ENCODE assay signal across 16 cellular contexts in genomic region chr21:36858320-36858957, GRCh38.
DNase-seq lines count a peak whose midpoint lies in the region; ATAC-seq lines count a peak whose summit lies in the region.
"Had no signal": no experiment of that assay in that cellular context is flagged by ENCODE, and none has a peak within 500 bp of the region (broad histone marks: within the 10 kb centered on the region; RNA-seq: fewer than 3 reads in every experiment).

No MANE protein-coding gene starts in this region.

- no peak overlapping the region for H2BK15ac ChIP-seq in mesenchymal stem cell (ENCODE audit: low read depth, poor library complexity, severe bottlenecking)

- H3K79me1 ChIP-seq in mesenchymal stem cell (replicated peaks; ENCODE audit: low read length, poor library complexity, severe bottlenecking), result peaks cover 8% of the 10 kb centered on the region

- no peak overlapping the region for H3K4me3 ChIP-seq in mesenchymal stem cell (ENCODE audit: insufficient read depth in 1 of 2, low read depth in 1 of 2, low read length in 2 of 2)
- H3K4me3 ChIP-seq: HAP-1 had no signal

- H2AFZ ChIP-seq in mesenchymal stem cell (ENCODE audit: low read depth, low read length), result no peak overlapping the region

- peak overlapping the region; percentile 43 for H3K27ac Mint-ChIP-seq in activated T-helper 17 cell treated with anti-CD3 and anti-CD28 coated beads, Interleukin-2, amount 50 U/mL, for 72 hours

- H3K9me3 Mint-ChIP-seq in activated T-helper 17 cell treated with anti-CD3 and anti-CD28 coated beads, Interleukin-2, amount 50 U/mL, for 72 hours, result no peaks in the 10 kb centered on the region
- H3K9me3 Mint-ChIP-seq: CD4-positive, alpha-beta memory T cell had no signal

- no peak overlapping the region for H4K8ac ChIP-seq in mesenchymal stem cell (ENCODE audit: low read length)

- H2BK5ac ChIP-seq in mesenchymal stem cell (ENCODE audit: low read depth, low read length, poor library complexity, severe bottlenecking), result no peak overlapping the region

- DNase-seq in ELR (ENCODE audit: low read depth) (peak; percentile 90), LHCN-M2 (ENCODE audit: low read depth) (peak; percentile 52), mesenchymal stem cell (peak; percentile 38), NCI-H1417 (lab: John Stamatoyannopoulos, UW) (no peak)
- DNase-seq: CD4-positive, alpha-beta memory T cell; KG1; NCI-H1048; NCI-H2227 treated with DMSO at 0.1 percent for 48 hours; NCI-H524; SHP77 treated with DMSO at 0.1 percent for 48 hours; T-helper 2 cell had no signal

- H2BK12ac ChIP-seq in mesenchymal stem cell (ENCODE audit: low read length in 2 of 2), result no peak overlapping the region

- H2BK120ac ChIP-seq in mesenchymal stem cell (ENCODE audit: low read depth, low read length), result no peak overlapping the region

- no peaks in the 10 kb centered on the region for H3K27me3 Mint-ChIP-seq in activated T-helper 17 cell treated with anti-CD3 and anti-CD28 coated beads, Interleukin-2, amount 50 U/mL, for 72 hours
- H3K27me3 Mint-ChIP-seq: CD4-positive, alpha-beta memory T cell had no signal

- H3K23ac ChIP-seq in mesenchymal stem cell (ENCODE audit: low read length in 2 of 2), result no peak overlapping the region

- H3K9me3 ChIP-seq in mesenchymal stem cell (ENCODE audit: control insufficient read depth, low read length), result no peaks in the 10 kb centered on the region
- H3K9me3 ChIP-seq: HAP-1 had no signal

- H3K14ac ChIP-seq in mesenchymal stem cell (ENCODE audit: low read length in 2 of 2), result peak overlapping the region in 1 of 2 experiments; percentile 45

- H3K4me1 Mint-ChIP-seq in activated T-helper 17 cell treated with anti-CD3 and anti-CD28 coated beads, Interleukin-2, amount 50 U/mL, for 72 hours, result peaks cover 17% of the 10 kb centered on the region

- H3K18ac ChIP-seq in mesenchymal stem cell (ENCODE audit: low read depth in 1 of 2, low read length in 2 of 2), result peak overlapping the region in 1 of 2 experiments; percentile 0

- H3K4ac ChIP-seq in mesenchymal stem cell (ENCODE audit: low read depth in 1 of 2, low read length in 2 of 2), result no peak overlapping the region

- H3K4me3 Mint-ChIP-seq in activated T-helper 17 cell treated with anti-CD3 and anti-CD28 coated beads, Interleukin-2, amount 50 U/mL, for 72 hours, result no peak overlapping the region
- H3K4me3 Mint-ChIP-seq: CD4-positive, alpha-beta memory T cell had no signal

- 69% methylated on average over 6 of the region's 7 CpGs for WGBS in mesenchymal stem cell

- no peak overlapping the region for H2AK5ac ChIP-seq in mesenchymal stem cell (ENCODE audit: low read length, severe bottlenecking)

- H3K4me1 ChIP-seq in mesenchymal stem cell (ENCODE audit: control insufficient read depth, insufficient read depth, low read depth, low read length), result peaks cover 15% of the 10 kb centered on the region
- H3K4me1 ChIP-seq: HAP-1 had no signal

- ATAC-seq in activated T-helper 17 cell treated with anti-CD3 and anti-CD28 coated beads, Interleukin-2, amount 50 U/mL, for 72 hours (replicated peaks), result no peak
- ATAC-seq in GM19351 (IDR thresholded peaks at IDR 0.05; ENCODE audit: unreplicated experiment) (no peak), GM21723 (IDR thresholded peaks at IDR 0.05; ENCODE audit: unreplicated experiment) (no peak)

- no peaks in the 10 kb centered on the region for H3K27me3 ChIP-seq in mesenchymal stem cell (ENCODE audit: control insufficient read depth in 1 of 2, insufficient read depth in 1 of 2, low read length in 2 of 2)

- H3K27ac ChIP-seq in mesenchymal stem cell (ENCODE audit: low read length, poor library complexity, severe bottlenecking), result no peak overlapping the region
- H3K27ac ChIP-seq: HL-60 had no signal

- no peak overlapping the region for H3K4me2 ChIP-seq in mesenchymal stem cell (ENCODE audit: low read length, poor library complexity, severe bottlenecking)

- no peak overlapping the region for H3K9ac ChIP-seq in mesenchymal stem cell (ENCODE audit: low read length)

- H4K91ac ChIP-seq in mesenchymal stem cell (ENCODE audit: low read length), result no peak overlapping the region

- H3K36me3 Mint-ChIP-seq in activated T-helper 17 cell treated with anti-CD3 and anti-CD28 coated beads, Interleukin-2, amount 50 U/mL, for 72 hours (ENCODE audit: low read depth), result peaks cover 8% of the 10 kb centered on the region

- H3K36me3 ChIP-seq in mesenchymal stem cell (ENCODE audit: control insufficient read depth in 1 of 2, insufficient read depth in 2 of 2, low read depth in 1 of 2, low read length in 2 of 2), result no peaks in the 10 kb centered on the region
- H3K36me3 ChIP-seq: HAP-1 had no signal

Comparison
In these comparisons a context has a peak if more than half of its experiments do, and no peak if none do; other contexts are left out.
1. DNase-seq: peak in ELR (single experiment), LHCN-M2 (single experiment) and mesenchymal stem cell (single experiment); none in NCI-H1417 (0 of 3).